ENCODE assay signal across 1 cellular context in genomic region chr2:43007901-43008300, GRCh38.
TF ChIP-seq lines count a peak whose summit lies in the region.

No MANE protein-coding gene starts in this region.

TF ChIP-seq in IMR-90, 13 proteins besides CTCF, POLR2A, EP300 and RAD21 (continued from another document):
- TF ChIP-seq, protein P1, sequence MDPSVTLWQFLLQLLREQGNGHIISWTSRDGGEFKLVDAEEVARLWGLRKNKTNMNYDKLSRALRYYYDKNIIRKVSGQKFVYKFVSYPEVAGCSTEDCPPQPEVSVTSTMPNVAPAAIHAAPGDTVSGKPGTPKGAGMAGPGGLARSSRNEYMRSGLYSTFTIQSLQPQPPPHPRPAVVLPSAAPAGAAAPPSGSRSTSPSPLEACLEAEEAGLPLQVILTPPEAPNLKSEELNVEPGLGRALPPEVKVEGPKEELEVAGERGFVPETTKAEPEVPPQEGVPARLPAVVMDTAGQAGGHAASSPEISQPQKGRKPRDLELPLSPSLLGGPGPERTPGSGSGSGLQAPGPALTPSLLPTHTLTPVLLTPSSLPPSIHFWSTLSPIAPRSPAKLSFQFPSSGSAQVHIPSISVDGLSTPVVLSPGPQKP (IDR thresholded peaks at IDR 0.05; ENCODE audit: borderline replicate concordance, low read depth, low read length), result no peak
- TF ChIP-seq CHD1 (IDR thresholded peaks at IDR 0.05; ENCODE audit: low read depth, low read length), result no peak
- TF ChIP-seq MAZ (IDR thresholded peaks at IDR 0.05; ENCODE audit: borderline replicate concordance, low read depth, low read length), result no peak
- no peak for TF ChIP-seq RFX5 (IDR thresholded peaks at IDR 0.05; ENCODE audit: low read depth, low read length)
- TF ChIP-seq MXI1 (IDR thresholded peaks at IDR 0.05; ENCODE audit: borderline replicate concordance, low read depth, low read length), result no peak
- TF ChIP-seq MAFK (IDR thresholded peaks at IDR 0.05; ENCODE audit: low read depth, low read length), result no peak
- TF ChIP-seq, protein P2, sequence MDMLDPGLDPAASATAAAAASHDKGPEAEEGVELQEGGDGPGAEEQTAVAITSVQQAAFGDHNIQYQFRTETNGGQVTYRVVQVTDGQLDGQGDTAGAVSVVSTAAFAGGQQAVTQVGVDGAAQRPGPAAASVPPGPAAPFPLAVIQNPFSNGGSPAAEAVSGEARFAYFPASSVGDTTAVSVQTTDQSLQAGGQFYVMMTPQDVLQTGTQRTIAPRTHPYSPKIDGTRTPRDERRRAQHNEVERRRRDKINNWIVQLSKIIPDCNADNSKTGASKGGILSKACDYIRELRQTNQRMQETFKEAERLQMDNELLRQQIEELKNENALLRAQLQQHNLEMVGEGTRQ (IDR thresholded peaks at IDR 0.05; ENCODE audit: low read depth, low read length), result no peak
- no peak for TF ChIP-seq FOS (IDR thresholded peaks at IDR 0.05; ENCODE audit: low read depth, low read length)
